ENCODE assay signal across 15 cellular contexts in genomic region chr14:57492859-57493258, GRCh38. TPM values are rescaled to one million over a fixed set of nuclear protein-coding genes. Genes with fewer than 3 reads are reported as not detected.
DNase-seq lines count a peak whose midpoint lies in the region; ATAC-seq and TF ChIP-seq lines count a peak whose summit lies in the region.
"Had no signal": no experiment of that assay in that cellular context is flagged by ENCODE, and none has a peak within 500 bp of the region (broad histone marks: within the 10 kb centered on the region; RNA-seq: fewer than 3 reads in every experiment).

No MANE protein-coding gene starts in this region.

- no peak overlapping the region for H3K4me3 Mint-ChIP-seq in T-cell
- H3K4me3 Mint-ChIP-seq: CD4-positive, alpha-beta T cell; stimulated activated naive CD8-positive, alpha-beta T cell treated with anti-CD3 and anti-CD28 coated beads, Interleukin-15, amount 100 ng/mL, for 72 hours had no signal

- H3K9me3 ChIP-seq in adipocyte (ENCODE audit: control insufficient read depth, low read length) (no peaks in the 10 kb centered on the region), upper lobe of right lung (no peaks in the 10 kb centered on the region)
- H3K9me3 ChIP-seq: SJSA1 had no signal

- H3K27me3 ChIP-seq in adipocyte (replicated peaks; ENCODE audit: control insufficient read depth, insufficient read depth, low read length) (no peaks in the 10 kb centered on the region), kidney epithelial cell (ENCODE audit: control insufficient read depth, insufficient read depth, low read length) (no peaks in the 10 kb centered on the region), upper lobe of right lung (peaks cover 3% of the 10 kb centered on the region)

- H3K36me3 Mint-ChIP-seq in T-cell, result no peaks in the 10 kb centered on the region

- no peaks in the 10 kb centered on the region for H3K9me3 Mint-ChIP-seq in T-cell
- H3K9me3 Mint-ChIP-seq: CD4-positive, alpha-beta T cell; stimulated activated naive CD8-positive, alpha-beta T cell treated with anti-CD3 and anti-CD28 coated beads, Interleukin-15, amount 100 ng/mL, for 72 hours had no signal

- POLR2A ChIA-PET in T-cell (lab: Charles Lee), result no interaction called here

- CTCF ChIA-PET in T-cell (lab: Charles Lee), result no interaction called here

- TF ChIP-seq CTCF in kidney epithelial cell (IDR thresholded peaks at IDR 0.05; ENCODE audit: insufficient read depth, low read length, poor library complexity, severe bottlenecking), result no peak
- no peak for TF ChIP-seq CTCF in upper lobe of right lung (IDR thresholded peaks at IDR 0.05)

- no peak overlapping the region for H3K9ac ChIP-seq in adipocyte (ENCODE audit: low read length)

- H3K4me1 Mint-ChIP-seq in T-cell, result peaks cover 2 to 9% (median 2%) of the 10 kb centered on the region in 3 donors

- peaks cover 23% of the 10 kb centered on the region for H3K4me1 ChIP-seq in adipocyte (ENCODE audit: control insufficient read depth, insufficient read depth, low read length)
- H3K4me1 ChIP-seq in upper lobe of right lung, result no peaks in the 10 kb centered on the region
- H3K4me1 ChIP-seq: SJSA1 had no signal

- peaks cover 0 to 13% of the 10 kb centered on the region in 2 donors for H3K27me3 Mint-ChIP-seq in T-cell

- peak overlapping the region; percentile 24 for H3K4me3 ChIP-seq in adipocyte (ENCODE audit: low read length)
- peak overlapping the region; percentile 55 for H3K4me3 ChIP-seq in kidney epithelial cell (ENCODE audit: low read depth, low read length)
- no peak overlapping the region for H3K4me3 ChIP-seq in upper lobe of right lung
- H3K4me3 ChIP-seq: SJSA1 had no signal

- no peak overlapping the region for H3K27ac Mint-ChIP-seq in T-cell
- H3K27ac Mint-ChIP-seq: CD4-positive, alpha-beta T cell had no signal

- ATAC-seq in upper lobe of right lung (no peak), HG03354 (IDR thresholded peaks at IDR 0.05; ENCODE audit: poor library complexity, severe bottlenecking, unreplicated experiment) (no peak), T-cell (replicated peaks in 1 of 4) (no peak)

- peak; percentile 10 for DNase-seq in AG08396 (ENCODE audit: low spot score)
- peak; percentile 26 for DNase-seq in HS-27A (ENCODE audit: low read depth)
- DNase-seq in adipocyte (ENCODE audit: low read depth), result peak; percentile 43
- peak; percentile 78 for DNase-seq in kidney epithelial cell (ENCODE audit: low read depth)
- no peak for DNase-seq in upper lobe of right lung
- DNase-seq in anterior cingulate cortex (lab: John Stamatoyannopoulos, UW), result no peak
- DNase-seq in T-cell, result no peak
- DNase-seq: aorta; CD4-positive, alpha-beta T cell; glutamatergic neuron; NCI-H2029; stimulated activated naive CD8-positive, alpha-beta T cell treated with anti-CD3 and anti-CD28 coated beads, Interleukin-15, amount 100 ng/mL, for 72 hours had no signal

- H3K36me3 ChIP-seq in adipocyte (ENCODE audit: control insufficient read depth, insufficient read depth, low read length, severe bottlenecking) (no peaks in the 10 kb centered on the region), kidney epithelial cell (ENCODE audit: control insufficient read depth, insufficient read depth, low read length) (peaks cover 2% of the 10 kb centered on the region), upper lobe of right lung (no peaks in the 10 kb centered on the region)
- H3K36me3 ChIP-seq: SJSA1 had no signal

- intact Hi-C loops in upper lobe of right lung (cut with DNase I), result no loop called here

- no peak overlapping the region for H3K27ac ChIP-seq in upper lobe of right lung
- H3K27ac ChIP-seq: SJSA1 had no signal

RNA-seq across cellular contexts. Expression of gene CCDC198, which starts 0.8 kb away (rescaled TPM):
- total RNA-seq in kidney epithelial cell (14.7 and 19.4 TPM in 2 replicates), upper lobe of right lung (not detected), T-cell (not detected)
- total RNA-seq: aorta; CD4-positive, alpha-beta T cell; mononuclear cell; SJSA1 had no signal

Comparison
In these comparisons a context has a peak if more than half of its experiments do, and no peak if none do; other contexts are left out.
1. DNase-seq: peak in AG08396 (single experiment), HS-27A (single experiment), adipocyte (single experiment) and kidney epithelial cell (single experiment); none in upper lobe of right lung (single experiment), anterior cingulate cortex (0 of 58) and T-cell (0 of 34).
2. RNA of gene CCDC198, which starts 0.8 kb away (total RNA-seq): 14.7 to 19.4 TPM in kidney epithelial cell; not detected in upper lobe of right lung (single experiment) and not detected in T-cell; every median in the first group is over 10 times any median in the second.